In the genomic region with DNA sequence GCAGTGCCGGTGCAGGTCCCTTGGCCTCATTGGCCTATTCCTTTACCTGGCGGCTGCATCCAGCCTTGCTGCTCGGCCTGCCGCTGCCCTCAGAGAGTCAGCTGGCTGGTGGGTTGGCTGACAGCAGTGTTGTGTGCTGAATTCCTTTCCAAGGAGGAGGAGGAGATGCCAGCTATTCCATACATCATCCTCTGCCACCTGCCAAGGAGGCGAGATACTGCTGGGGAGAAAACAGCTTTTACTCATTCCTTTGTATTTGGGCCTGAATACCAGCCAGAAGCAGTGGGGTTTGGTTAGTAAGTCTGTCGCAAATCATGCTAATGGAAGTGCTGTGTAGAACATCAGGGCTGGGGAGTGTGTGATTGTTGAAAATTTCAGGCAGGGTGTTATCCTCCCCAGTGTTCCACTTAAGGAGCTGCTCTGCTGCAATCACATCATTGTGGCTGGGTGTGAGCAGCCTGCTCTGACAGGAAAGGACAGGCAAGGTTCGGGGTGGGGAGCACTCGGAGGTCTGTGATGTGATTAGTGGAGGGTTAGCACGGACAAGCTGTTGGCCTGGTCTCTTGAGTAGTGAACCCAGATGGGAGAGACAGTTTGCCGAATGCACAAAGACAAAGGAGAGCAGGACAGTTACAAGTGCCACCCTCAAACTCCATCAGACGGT, we compare ENCODE assay signal across 16 cellular contexts.
DNase-seq lines count a peak whose midpoint lies in the region; ATAC-seq and TF ChIP-seq lines count a peak whose summit lies in the region.
"Had no signal": no experiment of that assay in that cellular context is flagged by ENCODE, and none has a peak within 500 bp of the region (broad histone marks: within the 10 kb centered on the region; RNA-seq: fewer than 3 reads in every experiment).

No MANE protein-coding gene starts in this region.

- no CpG with 5 or more reads among the region's 11 CpGs for WGBS in neuronal stem cell (ENCODE audit: extremely low coverage in 2 of 2, insufficient read length in 2 of 2, insufficient replicate concordance in 1 of 2), 2 donors

- TF ChIP-seq CTCF in dorsolateral prefrontal cortex (IDR thresholded peaks at IDR 0.05 in 54 of 56, conservative IDR thresholded peaks at IDR 0.05 in 2 of 56; ENCODE audit: low read depth in 1 of 56, partially characterized antibody in 56 of 56) = no peak

- peak overlapping the region; percentile 54 for H3K18ac ChIP-seq in neuronal stem cell (ENCODE audit: low read length)

- H3K4me1 ChIP-seq in neuronal stem cell (ENCODE audit: control insufficient read depth in 2 of 2, insufficient read depth in 1 of 2, low read depth in 1 of 2, low read length in 2 of 2) = peaks cover 20% of the 10 kb centered on the region in 2 donors

- H3K36me3 ChIP-seq in neuronal stem cell (replicated peaks in 1 of 2; ENCODE audit: control insufficient read depth in 2 of 2, insufficient read depth in 2 of 2, low read length in 2 of 2) = no peaks in the 10 kb centered on the region
- H3K36me3 ChIP-seq: cardiac muscle cell, lower lobe of right lung, SJSA1, tibial nerve had no signal

- H2AK5ac ChIP-seq in neuronal stem cell (ENCODE audit: low read depth, low read length) = no peak overlapping the region

- no peak overlapping the region for H3K14ac ChIP-seq in neuronal stem cell (ENCODE audit: low read length)

- H2BK5ac ChIP-seq in neuronal stem cell (ENCODE audit: low read length) = no peak overlapping the region

- no peak for ATAC-seq in GM21526 (IDR thresholded peaks at IDR 0.05; ENCODE audit: low FRiP score, unreplicated experiment)
- ATAC-seq: K562, lower lobe of right lung had no signal

- in situ Hi-C loops in ACHN (cut with HindIII; ENCODE audit: low pct_ligation_motif_present, low pct_unique_long_range_greater_than_20kb, low sequenced_read_pairs) = no loop called here

- H3K27ac ChIP-seq in dorsolateral prefrontal cortex (peak overlapping the region in 32 of 59 donors; percentile 0 to 68 (median 39)), neuronal stem cell (replicated peaks; ENCODE audit: low read length) (no peak overlapping the region)
- H3K27ac ChIP-seq: cardiac muscle cell, lower lobe of right lung had no signal

- H4K8ac ChIP-seq in neuronal stem cell (ENCODE audit: low read depth, low read length) = no peak overlapping the region

- H3K9me3 ChIP-seq in neuronal stem cell (replicated peaks in 1 of 2; ENCODE audit: control insufficient read depth in 2 of 2, insufficient read depth in 1 of 2, low read depth in 1 of 2, low read length in 2 of 2) = no peaks in the 10 kb centered on the region
- H3K9me3 ChIP-seq: lower lobe of right lung, SJSA1, tibial nerve had no signal

- no peak overlapping the region for H3K23ac ChIP-seq in neuronal stem cell (ENCODE audit: low read depth, low read length, poor library complexity)

- DNase-seq in A172 (ENCODE audit: low spot score) = peak; percentile 89
- DNase-seq in NCI-H69 (lab: John Stamatoyannopoulos, UW) = peak; percentile 17
- peak in 7 of 10 donors; percentile 30 to 77 (median 63) for DNase-seq in dorsolateral prefrontal cortex
- no peak for DNase-seq in neuronal stem cell (ENCODE audit: low spot score)
- DNase-seq in ACHN = no peak
- no peak for DNase-seq in NCI-H345 (lab: John Stamatoyannopoulos, UW)
- DNase-seq in NCI-H748 (lab: John Stamatoyannopoulos, UW; ENCODE audit: unreplicated experiment) = no peak
- DNase-seq: activated gamma-delta T cell; lower lobe of right lung; NCI-H187 treated with DMSO at 0.1 percent for 48 hours; stimulated activated CD4-positive, alpha-beta T cell treated with anti-CD3 and anti-CD28 coated beads, Interleukin-12 subunit alpha, Interleukin-12 subunit beta, amount 100 ng/mL, for 4 hours had no signal

- no peak overlapping the region for H3K4me2 ChIP-seq in neuronal stem cell (ENCODE audit: insufficient read depth, low read length, poor library complexity, severe bottlenecking)

- H4K91ac ChIP-seq in neuronal stem cell (ENCODE audit: low read depth, low read length, poor library complexity) = no peak overlapping the region

- peak overlapping the region; percentile 35 for H3K9ac ChIP-seq in neuronal stem cell (ENCODE audit: low read depth, low read length, poor library complexity)

- H3K27me3 ChIP-seq in dorsolateral prefrontal cortex = peaks cover 0 to 17% (median under 1%) of the 10 kb centered on the region in 45 donors
- H3K27me3 ChIP-seq in neuronal stem cell (ENCODE audit: control insufficient read depth in 3 of 3, insufficient read depth in 3 of 3, low read depth in 1 of 3, low read length in 3 of 3) = peaks cover 0 to 13% (median 6%) of the 10 kb centered on the region in 3 experiments
- H3K27me3 ChIP-seq: SJSA1 had no signal

- H2AFZ ChIP-seq in neuronal stem cell (ENCODE audit: low read length) = no peak overlapping the region

- no peak overlapping the region for H3K4ac ChIP-seq in neuronal stem cell (ENCODE audit: low read length)

- no peak overlapping the region for H2BK12ac ChIP-seq in neuronal stem cell (ENCODE audit: low read length)

- H3K4me3 ChIP-seq in dorsolateral prefrontal cortex (no peak overlapping the region), neuronal stem cell (ENCODE audit: low read length in 2 of 2) (no peak overlapping the region)
- H3K4me3 ChIP-seq: cardiac muscle cell, K562, lower lobe of right lung, SJSA1, tibial nerve had no signal

- intact Hi-C loops in dorsolateral prefrontal cortex (cut with DNase I) = no loop called here

- no peak overlapping the region for H2BK15ac ChIP-seq in neuronal stem cell (ENCODE audit: low read length)

- H2BK120ac ChIP-seq in neuronal stem cell (ENCODE audit: low read depth, low read length) = no peak overlapping the region

- no peaks in the 10 kb centered on the region for H3K79me1 ChIP-seq in neuronal stem cell (ENCODE audit: low read depth, low read length)

Comparison
In these comparisons a context has a peak if more than half of its experiments do, and no peak if none do; other contexts are left out.
1. DNase-seq: peak in A172 (single experiment), NCI-H69 (single experiment) and dorsolateral prefrontal cortex (7 of 10); none in neuronal stem cell (single experiment), ACHN (single experiment), NCI-H345 (single experiment) and NCI-H748 (single experiment).